ENCODE assay signal across 10 cellular contexts in the genomic region with DNA sequence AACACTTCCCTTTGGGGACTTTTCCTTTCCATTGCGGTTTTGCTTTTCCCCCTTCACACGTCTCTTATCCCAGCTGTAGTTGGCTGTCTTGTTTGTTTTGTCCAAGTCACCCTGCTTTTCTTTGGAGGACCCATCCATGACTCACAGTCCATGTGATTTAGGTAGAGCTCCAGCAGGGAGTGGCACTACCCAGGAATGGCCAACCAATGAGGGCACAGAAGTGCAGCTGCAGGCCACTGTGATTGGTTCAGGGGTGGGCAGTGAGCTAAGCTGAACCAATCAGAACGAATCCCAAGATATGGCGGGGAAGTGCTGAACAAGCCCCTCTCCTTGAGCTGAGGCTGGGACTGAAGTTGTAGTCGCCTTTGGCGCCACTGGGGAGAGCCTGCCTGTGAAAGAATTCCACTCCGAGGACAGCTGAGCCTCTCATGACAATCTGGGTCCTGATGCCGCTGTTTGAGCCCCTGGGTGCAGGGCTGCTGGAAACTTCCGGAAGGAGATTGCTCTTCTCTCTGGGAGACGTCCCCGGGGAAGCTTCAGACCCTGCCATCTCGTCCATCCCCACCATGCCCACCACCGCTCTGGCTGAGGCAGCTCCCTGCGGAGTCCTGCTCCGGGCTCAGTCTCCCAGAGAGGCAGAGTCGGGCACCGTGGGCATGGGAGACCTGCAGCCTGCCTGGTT.
A peak's percentile ranks its signal among the peaks of the same experiment; 100 is the strongest.
DNase-seq lines count a peak whose midpoint lies in the region; ATAC-seq and TF ChIP-seq lines count a peak whose summit lies in the region.
"Had no signal": no experiment of that assay in that cellular context is flagged by ENCODE, and none has a peak within 500 bp of the region (broad histone marks: within the 10 kb centered on the region; RNA-seq: fewer than 3 reads in every experiment).

No MANE protein-coding gene starts in this region.

- no peaks in the 10 kb centered on the region for H3K36me3 Mint-ChIP-seq in activated T-helper 1 cell treated with anti-CD3 and anti-CD28 coated beads, Interleukin-12 subunit alpha, Interleukin-12 subunit beta, Interleukin-2, Interleukin-4 antibody, amounts not matched to agents 30 ng/mL and 10 ng/mL and 1 ng/mL, durations not matched to agents 14 hours and 24 hours and 36 hours (ENCODE audit: low read depth)

- DNase-seq in NCI-H345 (lab: John Stamatoyannopoulos, UW) (peak; percentile 50), NCI-H345 treated with DMSO at 0.1 percent for 48 hours (lab: John Stamatoyannopoulos, UW; ENCODE audit: unreplicated experiment) (no peak), NCI-H2227 treated with DMSO at 0.1 percent for 48 hours (lab: John Stamatoyannopoulos, UW) (peak; percentile 78), dermis blood vessel endothelial cell (peak; percentile 15), spleen (peak; percentile 70), NCI-H2171 (lab: John Stamatoyannopoulos, UW) (no peak)
- no peak for DNase-seq in activated T-helper 1 cell treated with anti-CD3 and anti-CD28 coated beads, Interleukin-12 subunit alpha, Interleukin-12 subunit beta, Interleukin-2, Interleukin-4 antibody, amounts not matched to agents 30 ng/mL and 10 ng/mL and 1 ng/mL, durations not matched to agents 14 hours and 24 hours and 36 hours (ENCODE audit: low spot score)
- DNase-seq: stimulated activated CD4-positive, alpha-beta T cell treated with anti-CD3 and anti-CD28 coated beads, Interleukin-2, amount 100 ng/mL, for 48 hours had no signal

- peaks cover 0 to 4% (median 0%) of the 10 kb centered on the region in 6 donors for H3K4me1 ChIP-seq in spleen

- TF ChIP-seq POLR2A in spleen (IDR thresholded peaks at IDR 0.05): no peak

- H3K27me3 Mint-ChIP-seq in activated T-helper 1 cell treated with anti-CD3 and anti-CD28 coated beads, Interleukin-12 subunit alpha, Interleukin-12 subunit beta, Interleukin-2, Interleukin-4 antibody, amounts not matched to agents 30 ng/mL and 10 ng/mL and 1 ng/mL, durations not matched to agents 14 hours and 24 hours and 36 hours (ENCODE audit: insufficient read depth): peaks cover 16% of the 10 kb centered on the region

- H3K4me3 ChIP-seq in spleen: no peak overlapping the region
- H3K4me3 ChIP-seq: BLaER1 had no signal

- H3K27me3 ChIP-seq in spleen (replicated peaks in 1 of 7): peaks cover 0 to 51% (median 2%) of the 10 kb centered on the region in 7 donors
- H3K27me3 ChIP-seq: BLaER1 had no signal

- no peak for ATAC-seq in HG03571 (IDR thresholded peaks at IDR 0.05; ENCODE audit: unreplicated experiment)

- no peak for TF ChIP-seq CTCF in spleen (IDR thresholded peaks at IDR 0.05 in 8 of 11, conservative IDR thresholded peaks at IDR 0.05 in 3 of 11)

- WGBS in spleen, 5 donors: 81 to 88% (median 83%) methylated on average over 17 of the region's 17 CpGs

- intact Hi-C loops in spleen (cut with DNase I; ENCODE audit: low total_unique reads): no loop called here
- intact Hi-C loops in activated T-helper 1 cell treated with anti-CD3 and anti-CD28 coated beads, Interleukin-12 subunit alpha, Interleukin-12 subunit beta, Interleukin-2, Interleukin-4 antibody, amounts not matched to agents 30 ng/mL and 10 ng/mL and 1 ng/mL, durations not matched to agents 14 hours and 24 hours and 36 hours (cut with micrococcal nuclease): no loop called here

- H3K4me3 Mint-ChIP-seq in activated T-helper 1 cell treated with anti-CD3 and anti-CD28 coated beads, Interleukin-12 subunit alpha, Interleukin-12 subunit beta, Interleukin-2, Interleukin-4 antibody, amounts not matched to agents 30 ng/mL and 10 ng/mL and 1 ng/mL, durations not matched to agents 14 hours and 24 hours and 36 hours: no peak overlapping the region

- H3K9me3 ChIP-seq in spleen: no peaks in the 10 kb centered on the region
- H3K9me3 ChIP-seq: BLaER1 had no signal

- H3K27ac ChIP-seq in spleen: no peak overlapping the region
- H3K27ac ChIP-seq: BLaER1 had no signal

- no peaks in the 10 kb centered on the region for H3K36me3 ChIP-seq in spleen
- H3K36me3 ChIP-seq: BLaER1 had no signal

- H3K4me1 Mint-ChIP-seq in activated T-helper 1 cell treated with anti-CD3 and anti-CD28 coated beads, Interleukin-12 subunit alpha, Interleukin-12 subunit beta, Interleukin-2, Interleukin-4 antibody, amounts not matched to agents 30 ng/mL and 10 ng/mL and 1 ng/mL, durations not matched to agents 14 hours and 24 hours and 36 hours (ENCODE audit: low read depth): peaks cover 6% of the 10 kb centered on the region

- H3K9me3 Mint-ChIP-seq in activated T-helper 1 cell treated with anti-CD3 and anti-CD28 coated beads, Interleukin-12 subunit alpha, Interleukin-12 subunit beta, Interleukin-2, Interleukin-4 antibody, amounts not matched to agents 30 ng/mL and 10 ng/mL and 1 ng/mL, durations not matched to agents 14 hours and 24 hours and 36 hours: no peaks in the 10 kb centered on the region

- H3K27ac Mint-ChIP-seq in activated T-helper 1 cell treated with anti-CD3 and anti-CD28 coated beads, Interleukin-12 subunit alpha, Interleukin-12 subunit beta, Interleukin-2, Interleukin-4 antibody, amounts not matched to agents 30 ng/mL and 10 ng/mL and 1 ng/mL, durations not matched to agents 14 hours and 24 hours and 36 hours: no peak overlapping the region

Comparison
In these comparisons a context has a peak if more than half of its experiments do, and no peak if none do; other contexts are left out.
1. DNase-seq: peak in NCI-H345 (single experiment), NCI-H2227 treated with DMSO at 0.1 percent for 48 hours (single experiment), dermis blood vessel endothelial cell (single experiment) and spleen (single experiment); none in NCI-H345 treated with DMSO at 0.1 percent for 48 hours (single experiment), activated T-helper 1 cell treated with anti-CD3 and anti-CD28 coated beads, Interleukin-12 subunit alpha, Interleukin-12 subunit beta, Interleukin-2, Interleukin-4 antibody, amounts not matched to agents 30 ng/mL and 10 ng/mL and 1 ng/mL, durations not matched to agents 14 hours and 24 hours and 36 hours (single experiment) and NCI-H2171 (single experiment).